Comparison of ENCODE assay signal across 8 cellular contexts in genomic region chr6:157800420-157801237, GRCh38. TPM values are rescaled to one million over a fixed set of nuclear protein-coding genes. Genes with fewer than 3 reads are reported as not detected.
DNase-seq lines count a peak whose midpoint lies in the region; ATAC-seq and TF ChIP-seq lines count a peak whose summit lies in the region.

No MANE protein-coding gene starts in this region.

- peaks cover 10% of the 10 kb centered on the region for H3K4me1 Mint-ChIP-seq in activated naive CD8-positive, alpha-beta T cell treated with anti-CD3 and anti-CD28 coated beads, Interleukin-2, amount 10 ng/mL, durations not matched to agents 7 days and 5 days
- peaks cover 4% of the 10 kb centered on the region for H3K4me1 Mint-ChIP-seq in endothelial cell (ENCODE audit: unreplicated experiment)

- peaks cover 7% of the 10 kb centered on the region for H3K9me3 Mint-ChIP-seq in activated naive CD8-positive, alpha-beta T cell treated with anti-CD3 and anti-CD28 coated beads, Interleukin-2, amount 10 ng/mL, durations not matched to agents 7 days and 5 days
- H3K9me3 Mint-ChIP-seq in endothelial cell (ENCODE audit: unreplicated experiment) = no peaks in the 10 kb centered on the region

- peak; percentile 50 for DNase-seq in CD1c-positive myeloid dendritic cell (ENCODE audit: extremely low spot score)
- DNase-seq in activated naive CD8-positive, alpha-beta T cell treated with anti-CD3 and anti-CD28 coated beads, Interleukin-2, amount 10 ng/mL, durations not matched to agents 7 days and 5 days = no peak
- no peak for DNase-seq in left ventricle myocardium superior
- no peak for DNase-seq in endothelial cell (ENCODE audit: low spot score)
- DNase-seq in SHP77 (lab: John Stamatoyannopoulos, UW) = no peak
- DNase-seq in DMS53 (lab: John Stamatoyannopoulos, UW) = no peak

- POLR2A ChIA-PET in activated naive CD8-positive, alpha-beta T cell treated with anti-CD3 and anti-CD28 coated beads, Interleukin-2, amount 10 ng/mL, durations not matched to agents 7 days and 5 days (lab: Charles Lee) = interaction anchor here (1.0 kb wide), 1 partner anchor 72 kb away, joined by 3 read pairs; no protein-coding TSS in a partner anchor

- H3K27me3 Mint-ChIP-seq in activated naive CD8-positive, alpha-beta T cell treated with anti-CD3 and anti-CD28 coated beads, Interleukin-2, amount 10 ng/mL, durations not matched to agents 7 days and 5 days = peaks cover 2% of the 10 kb centered on the region
- H3K27me3 Mint-ChIP-seq in endothelial cell (ENCODE audit: unreplicated experiment) = no peaks in the 10 kb centered on the region

- peaks cover 5% of the 10 kb centered on the region for H3K36me3 Mint-ChIP-seq in activated naive CD8-positive, alpha-beta T cell treated with anti-CD3 and anti-CD28 coated beads, Interleukin-2, amount 10 ng/mL, durations not matched to agents 7 days and 5 days
- H3K36me3 Mint-ChIP-seq in endothelial cell (ENCODE audit: low read depth, unreplicated experiment) = peaks cover 4% of the 10 kb centered on the region

- intact Hi-C loops in left ventricle myocardium superior (cut with micrococcal nuclease) = no loop called here

- no peak overlapping the region for H3K27ac Mint-ChIP-seq in activated naive CD8-positive, alpha-beta T cell treated with anti-CD3 and anti-CD28 coated beads, Interleukin-2, amount 10 ng/mL, durations not matched to agents 7 days and 5 days
- H3K27ac Mint-ChIP-seq in endothelial cell (ENCODE audit: unreplicated experiment) = no peak overlapping the region

- TF ChIP-seq CTCF in endothelial cell (IDR thresholded peaks at IDR 0.05; ENCODE audit: unreplicated experiment) = no peak

- ATAC-seq in GM19438 (IDR thresholded peaks at IDR 0.05; ENCODE audit: low read depth, unreplicated experiment) (peak; percentile 96), HG03432 (IDR thresholded peaks at IDR 0.05; ENCODE audit: unreplicated experiment) (peak; percentile 97), left ventricle myocardium superior (no peak)
- peak; percentile 91 for ATAC-seq in activated naive CD8-positive, alpha-beta T cell treated with anti-CD3 and anti-CD28 coated beads, Interleukin-2, amount 10 ng/mL, durations not matched to agents 7 days and 5 days (ENCODE audit: low read depth)

- peak overlapping the region; percentile 0 for H3K4me3 Mint-ChIP-seq in activated naive CD8-positive, alpha-beta T cell treated with anti-CD3 and anti-CD28 coated beads, Interleukin-2, amount 10 ng/mL, durations not matched to agents 7 days and 5 days
- H3K4me3 Mint-ChIP-seq in endothelial cell (ENCODE audit: unreplicated experiment) = no peak overlapping the region

RNA-seq across cellular contexts. Expression of gene SNX9, which starts 22.4 kb away (rescaled TPM):
- total RNA-seq in activated naive CD8-positive, alpha-beta T cell treated with anti-CD3 and anti-CD28 coated beads, Interleukin-2, amount 10 ng/mL, durations not matched to agents 7 days and 5 days = 10 to 100 TPM; 14.8 to 15.2 TPM
- total RNA-seq in left ventricle myocardium superior (31.6 TPM), endothelial cell (ENCODE audit: unreplicated experiment) (68.6 TPM)
